Comparison of ENCODE assay signal across 9 cellular contexts in the genomic region with DNA sequence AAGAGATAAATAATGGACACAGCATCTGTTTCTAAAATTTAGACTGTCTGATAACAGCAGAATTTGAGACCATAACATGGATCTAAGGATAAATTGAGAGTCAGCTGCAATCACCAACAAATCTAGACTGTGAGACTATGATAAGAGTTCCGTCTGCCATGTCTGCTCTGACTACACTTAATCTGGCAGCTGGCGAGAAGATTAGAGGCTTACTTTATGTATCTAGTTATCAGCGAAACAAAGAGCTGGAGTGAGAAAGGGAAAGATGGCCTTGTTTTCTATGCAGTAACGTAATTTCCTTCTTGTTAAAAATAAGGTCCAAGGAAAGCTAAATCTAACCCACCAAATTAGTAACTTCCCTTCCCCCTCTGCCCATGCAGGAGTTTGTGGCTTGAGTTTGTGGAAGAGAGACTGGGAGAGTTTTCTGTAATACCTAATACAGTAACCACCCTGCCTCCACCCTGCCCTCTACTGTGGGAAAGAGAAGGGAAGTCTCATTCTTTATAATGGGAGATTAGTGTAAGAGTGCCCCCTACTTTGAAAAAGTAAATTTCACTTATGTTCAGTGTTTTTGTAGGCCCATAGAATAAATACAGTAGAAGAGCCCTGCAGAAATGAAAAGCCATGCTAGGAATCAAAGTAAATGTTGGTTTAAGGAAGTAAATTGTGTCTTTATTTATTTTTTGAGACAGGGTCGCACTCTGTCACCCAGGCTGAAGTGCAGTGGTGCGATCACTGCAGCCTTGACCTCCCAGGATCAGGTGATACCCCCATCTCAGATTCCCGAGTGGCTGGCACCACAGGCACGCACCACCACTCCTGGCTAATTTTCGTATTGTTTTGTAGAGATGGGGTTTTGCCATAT. TPM values are rescaled to one million over a fixed set of nuclear protein-coding genes. Genes with fewer than 3 reads are reported as not detected.
DNase-seq lines count a peak whose midpoint lies in the region; ATAC-seq and TF ChIP-seq lines count a peak whose summit lies in the region.
"Had no signal": no experiment of that assay in that cellular context is flagged by ENCODE, and none has a peak within 500 bp of the region (broad histone marks: within the 10 kb centered on the region; RNA-seq: fewer than 3 reads in every experiment).

No MANE protein-coding gene starts in this region.

- H3K36me3 ChIP-seq in BJ (ENCODE audit: control insufficient read depth, insufficient read depth, low read length) (no peaks in the 10 kb centered on the region), esophagus squamous epithelium (no peaks in the 10 kb centered on the region), suprapubic skin (no peaks in the 10 kb centered on the region)

- H3K27me3 ChIP-seq in BJ (ENCODE audit: control insufficient read depth, insufficient read depth, low read length), result no peaks in the 10 kb centered on the region
- no peaks in the 10 kb centered on the region for H3K27me3 ChIP-seq in esophagus squamous epithelium
- no peaks in the 10 kb centered on the region for H3K27me3 ChIP-seq in suprapubic skin

- CTCF ChIA-PET in BJ (lab: Yijun Ruan, JAX), result interaction anchor here (1.0 to 2.0 kb wide), 5 partner anchors 12 to 104 kb away, joined by 3 to 9 read pairs (median 4); no protein-coding TSS in a partner anchor

- H3K4me3 Mint-ChIP-seq in natural killer cell, result no peak overlapping the region
- H3K4me3 Mint-ChIP-seq: T-helper 1 cell treated with Interleukin-12 subunit alpha and Interleukin-12 subunit beta and Interleukin-4 antibody, amounts not matched to agents 30 μg/mL and 1 μg/mL, for 36 hours had no signal

- POLR2A ChIA-PET in BJ (lab: Charles Lee), result no interaction called here

- TF ChIP-seq EP300 in suprapubic skin (IDR thresholded peaks at IDR 0.05), result no peak

- H3K9me3 ChIP-seq in esophagus squamous epithelium (no peaks in the 10 kb centered on the region), suprapubic skin (no peaks in the 10 kb centered on the region)

- 82 to 86% methylated on average over 9 of the region's 9 CpGs for WGBS in esophagus squamous epithelium, 2 donors
- WGBS in suprapubic skin, result 87% methylated on average over 9 of the region's 9 CpGs

- H3K9me3 Mint-ChIP-seq in natural killer cell, result no peaks in the 10 kb centered on the region
- H3K9me3 Mint-ChIP-seq: T-helper 1 cell treated with Interleukin-12 subunit alpha and Interleukin-12 subunit beta and Interleukin-4 antibody, amounts not matched to agents 30 μg/mL and 1 μg/mL, for 36 hours had no signal

- TF ChIP-seq CTCF in BJ (IDR thresholded peaks at IDR 0.05; ENCODE audit: insufficient read depth, low read depth, low read length) (peak; percentile 50; the same call in 1 of the 2 replicates), GM12875 (IDR thresholded peaks at IDR 0.05; ENCODE audit: borderline replicate concordance, insufficient read depth, low read depth, low read length) (peak; percentile 34; the same call in 1 of the 2 replicates), esophagus squamous epithelium (IDR thresholded peaks at IDR 0.05) (peak in 5 of 6 experiments; percentile 31 to 58 (median 40)), natural killer cell (IDR thresholded peaks at IDR 0.05) (peak; percentile 54), suprapubic skin (IDR thresholded peaks at IDR 0.05) (peak in 1 of 2 donors; percentile 18)

- H3K4me1 ChIP-seq in esophagus squamous epithelium, result peaks cover 3 to 39% (median 3%) of the 10 kb centered on the region in 3 donors
- peaks cover 34% of the 10 kb centered on the region for H3K4me1 ChIP-seq in suprapubic skin

- peaks cover 38 to 39% of the 10 kb centered on the region in 2 donors for H3K4me1 Mint-ChIP-seq in natural killer cell

- H3K27ac ChIP-seq in esophagus squamous epithelium (no peak overlapping the region), suprapubic skin (no peak overlapping the region)

- ATAC-seq in natural killer cell, result peak; percentile 84 to 88 (median 84)

- TF ChIP-seq POLR2A in esophagus squamous epithelium (IDR thresholded peaks at IDR 0.05), result no peak
- TF ChIP-seq POLR2A in suprapubic skin (IDR thresholded peaks at IDR 0.05), result no peak

- intact Hi-C loops in esophagus squamous epithelium (cut with DNase I) (no loop called here), natural killer cell (cut with micrococcal nuclease) (loop anchor here (1.0 kb wide), 2 partner anchors 63 to 100 kb away; no protein-coding TSS in a partner anchor)

- peak overlapping the region; percentile 12 to 35 for H3K27ac Mint-ChIP-seq in natural killer cell
- H3K27ac Mint-ChIP-seq: T-helper 1 cell treated with Interleukin-12 subunit alpha and Interleukin-12 subunit beta and Interleukin-4 antibody, amounts not matched to agents 30 μg/mL and 1 μg/mL, for 36 hours had no signal

- no peak overlapping the region for H3K4me3 ChIP-seq in BJ (ENCODE audit: low read depth, low read length)
- no peak overlapping the region for H3K4me3 ChIP-seq in GM12875 (ENCODE audit: low read depth, low read length)
- no peak overlapping the region for H3K4me3 ChIP-seq in esophagus squamous epithelium
- H3K4me3 ChIP-seq in suprapubic skin, result no peak overlapping the region

- H3K36me3 Mint-ChIP-seq in natural killer cell, result no peaks in the 10 kb centered on the region

- H3K27me3 Mint-ChIP-seq in natural killer cell (ENCODE audit: low read depth in 2 of 2), result no peaks in the 10 kb centered on the region

- no peak for DNase-seq in BJ (ENCODE audit: low read depth)
- peak; percentile 60 for DNase-seq in M059J (ENCODE audit: low read depth)
- DNase-seq in UCSD-AML1 (lab: John Stamatoyannopoulos, UW; ENCODE audit: unreplicated experiment), result peak; percentile 31
- no peak for DNase-seq in esophagus squamous epithelium (lab: John Stamatoyannopoulos, UW)
- no peak for DNase-seq in natural killer cell
- DNase-seq in suprapubic skin (ENCODE audit: low spot score in 2 of 2), result no peak
- DNase-seq in hippocampal formation (lab: John Stamatoyannopoulos, UW), result no peak

RNA-seq across cellular contexts. Expression of gene EML4, which starts 27.5 kb away (rescaled TPM):
- polyA plus RNA-seq in BJ (2011; rRNA removed), result 19.1 and 30.7 TPM in 2 replicates
- polyA minus RNA-seq in BJ (2011; rRNA and poly(A)+ RNA removed), result 23.2 and 23.8 TPM in 2 replicates
- total RNA-seq in M059J (2014; rRNA removed; shearing (Covaris generic)), result 27.5 and 36.7 TPM in 2 replicates
- total RNA-seq in esophagus squamous epithelium, result 10 to 100 TPM; 11.6 to 29.8 (median 22.4) TPM
- total RNA-seq in natural killer cell, result 100 to 1,000 TPM in 1 of 3 donors, 10 to 100 TPM in 2; 88.4 to 136 (median 91.5) TPM
- total RNA-seq in suprapubic skin, result 10 to 100 TPM; 38.9 to 67.1 (median 43.3) TPM

Comparison
In these comparisons a context has a peak if more than half of its experiments do, and no peak if none do; other contexts are left out.
1. DNase-seq: peak in M059J (single experiment) and UCSD-AML1 (single experiment); none in BJ (single experiment), esophagus squamous epithelium (single experiment), natural killer cell (single experiment), suprapubic skin (0 of 2) and hippocampal formation (0 of 2).